8 cellular contexts compared by ENCODE assay signal in the genomic region with DNA sequence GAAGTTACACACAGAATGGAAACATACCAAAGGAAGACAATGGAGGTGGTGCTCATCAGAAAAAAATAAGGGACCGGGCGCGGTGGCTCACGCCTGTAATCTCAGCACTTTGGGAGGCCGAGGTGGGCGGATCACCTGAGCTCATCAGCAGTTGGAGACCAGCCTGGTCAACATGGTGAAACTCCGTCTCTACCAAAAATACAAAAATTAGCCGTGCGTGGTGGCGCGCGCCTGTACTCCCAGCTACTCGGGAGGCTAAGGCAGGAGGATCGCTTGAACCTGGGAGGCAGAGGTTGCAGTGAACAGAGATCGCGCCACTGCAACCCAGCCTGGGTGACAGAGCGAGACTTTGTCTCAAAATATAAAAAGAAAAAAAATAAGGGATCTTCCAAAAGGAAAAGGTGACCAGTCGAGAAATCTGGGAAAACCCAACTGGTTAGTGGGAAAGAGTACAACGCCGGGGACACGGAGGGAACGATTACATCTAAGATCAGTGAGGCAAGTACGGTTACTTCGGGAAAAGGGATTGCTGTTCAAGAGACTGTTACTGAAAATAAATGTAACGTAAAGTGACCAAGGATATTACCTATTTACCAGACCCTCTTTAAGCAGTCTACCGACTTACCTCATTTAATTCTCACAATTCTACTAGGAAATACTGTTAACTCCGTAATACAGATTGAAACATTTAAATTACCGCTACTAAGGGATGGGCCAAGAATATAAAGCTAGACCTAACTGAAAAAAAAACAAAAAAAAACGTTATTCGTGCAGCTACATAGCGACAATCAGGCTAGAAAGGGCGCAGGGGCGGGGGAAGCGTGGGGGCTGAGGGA. TPM values are rescaled to one million over a fixed set of nuclear protein-coding genes. Genes with fewer than 3 reads are reported as not detected.
A peak's percentile ranks its signal among the peaks of the same experiment; 100 is the strongest.
DNase-seq lines count a peak whose midpoint lies in the region; ATAC-seq lines count a peak whose summit lies in the region.

No MANE protein-coding gene starts in this region.

- H3K27me3 ChIP-seq in iPS-20b (ENCODE audit: insufficient read depth, low read length) = no peaks in the 10 kb centered on the region

- peak overlapping the region; percentile 99 for H3K4me3 ChIP-seq in iPS-20b (ENCODE audit: low read length)

- H3K4me1 Mint-ChIP-seq in activated T-cell treated with anti-CD3 and anti-CD28 coated beads, Interleukin-2, amount 50 U/mL, for 4 hours (ENCODE audit: low read depth) = peaks cover 30% of the 10 kb centered on the region
- H3K4me1 Mint-ChIP-seq in activated naive CD4-positive, alpha-beta T cell treated with anti-CD3 and anti-CD28 coated beads, Interleukin-2, amount 50 U/mL, for 24 hours = peaks cover 29% of the 10 kb centered on the region
- H3K4me1 Mint-ChIP-seq in stimulated activated naive CD8-positive, alpha-beta T cell treated with anti-CD3 and anti-CD28 coated beads, Interleukin-15, amount 100 ng/mL, for 72 hours = peaks cover 39% of the 10 kb centered on the region

- peaks cover 34% of the 10 kb centered on the region for H3K36me3 Mint-ChIP-seq in activated T-cell treated with anti-CD3 and anti-CD28 coated beads, Interleukin-2, amount 50 U/mL, for 4 hours (ENCODE audit: insufficient read depth)
- peaks cover 26% of the 10 kb centered on the region for H3K36me3 Mint-ChIP-seq in activated naive CD4-positive, alpha-beta T cell treated with anti-CD3 and anti-CD28 coated beads, Interleukin-2, amount 50 U/mL, for 24 hours

- no peaks in the 10 kb centered on the region for H3K9me3 ChIP-seq in iPS-20b (ENCODE audit: insufficient read depth, low read depth, low read length)

- H3K27ac Mint-ChIP-seq in activated naive CD4-positive, alpha-beta T cell treated with anti-CD3 and anti-CD28 coated beads, Interleukin-2, amount 50 U/mL, for 24 hours = peak overlapping the region; percentile 97
- H3K27ac Mint-ChIP-seq in stimulated activated naive CD8-positive, alpha-beta T cell treated with anti-CD3 and anti-CD28 coated beads, Interleukin-15, amount 100 ng/mL, for 72 hours = peak overlapping the region; percentile 94 to 97

- peak overlapping the region; percentile 100 for H3K4me3 Mint-ChIP-seq in activated T-cell treated with anti-CD3 and anti-CD28 coated beads, Interleukin-2, amount 50 U/mL, for 4 hours
- H3K4me3 Mint-ChIP-seq in activated naive CD4-positive, alpha-beta T cell treated with anti-CD3 and anti-CD28 coated beads, Interleukin-2, amount 50 U/mL, for 24 hours = peak overlapping the region; percentile 97
- peak overlapping the region; percentile 96 to 98 for H3K4me3 Mint-ChIP-seq in stimulated activated naive CD8-positive, alpha-beta T cell treated with anti-CD3 and anti-CD28 coated beads, Interleukin-15, amount 100 ng/mL, for 72 hours

- ATAC-seq in activated T-cell treated with anti-CD3 and anti-CD28 coated beads, Interleukin-2, amount 50 U/mL, for 4 hours = peak in 1 of 2 donors; percentile 1
- ATAC-seq in stimulated activated naive CD8-positive, alpha-beta T cell treated with anti-CD3 and anti-CD28 coated beads, Interleukin-15, amount 100 ng/mL, for 72 hours = no peak

- no peaks in the 10 kb centered on the region for H3K27me3 Mint-ChIP-seq in activated T-cell treated with anti-CD3 and anti-CD28 coated beads, Interleukin-2, amount 50 U/mL, for 4 hours (ENCODE audit: low read depth)
- H3K27me3 Mint-ChIP-seq in activated naive CD4-positive, alpha-beta T cell treated with anti-CD3 and anti-CD28 coated beads, Interleukin-2, amount 50 U/mL, for 24 hours = no peaks in the 10 kb centered on the region
- H3K27me3 Mint-ChIP-seq in stimulated activated naive CD8-positive, alpha-beta T cell treated with anti-CD3 and anti-CD28 coated beads, Interleukin-15, amount 100 ng/mL, for 72 hours = no peaks in the 10 kb centered on the region

- peak overlapping the region; percentile 97 for H3K9ac ChIP-seq in iPS-20b (ENCODE audit: low read depth, low read length)

- H3K27ac ChIP-seq in iPS-20b (ENCODE audit: low read length) = peak overlapping the region; percentile 63

- no peak for DNase-seq in activated T-cell treated with anti-CD3 and anti-CD28 coated beads, Interleukin-2, amount 50 U/mL, for 4 hours
- DNase-seq in activated T-cell treated with anti-CD3 and anti-CD28 coated beads, Interleukin-2, amount 50 U/mL, for 1 hour = no peak
- DNase-seq in stimulated activated naive CD8-positive, alpha-beta T cell treated with anti-CD3 and anti-CD28 coated beads, Interleukin-15, amount 100 ng/mL, for 72 hours = no peak
- DNase-seq in effector CD4-positive, alpha-beta T cell = no peak
- DNase-seq in D341Med (ENCODE audit: low spot score) (no peak), NAMALWA (ENCODE audit: low spot score) (no peak)

- no peaks in the 10 kb centered on the region for H3K9me3 Mint-ChIP-seq in activated T-cell treated with anti-CD3 and anti-CD28 coated beads, Interleukin-2, amount 50 U/mL, for 4 hours
- H3K9me3 Mint-ChIP-seq in activated naive CD4-positive, alpha-beta T cell treated with anti-CD3 and anti-CD28 coated beads, Interleukin-2, amount 50 U/mL, for 24 hours = no peaks in the 10 kb centered on the region
- no peaks in the 10 kb centered on the region for H3K9me3 Mint-ChIP-seq in stimulated activated naive CD8-positive, alpha-beta T cell treated with anti-CD3 and anti-CD28 coated beads, Interleukin-15, amount 100 ng/mL, for 72 hours

- peaks cover 39% of the 10 kb centered on the region for H3K36me3 ChIP-seq in iPS-20b (ENCODE audit: insufficient read depth, low read depth, low read length)

- H3K4me1 ChIP-seq in iPS-20b (ENCODE audit: insufficient read depth, low read length) = no peaks in the 10 kb centered on the region

RNA-seq across cellular contexts. Expression of a gene that starts 0.8 kb away (rescaled TPM):
- total RNA-seq in activated T-cell treated with anti-CD3 and anti-CD28 coated beads, Interleukin-2, amount 50 U/mL, for 4 hours = 100 to 1,000 TPM; 694 to 815 (median 725) TPM

RNA-seq across cellular contexts. Expression of a gene that starts 1.1 kb away (rescaled TPM):
- under 1 TPM in 2 of 3 donors, not detected in 1; 0.37 to 0.43 TPM for total RNA-seq in activated T-cell treated with anti-CD3 and anti-CD28 coated beads, Interleukin-2, amount 50 U/mL, for 4 hours

RNA-seq across cellular contexts. Expression of a gene that starts 31.7 kb away (rescaled TPM):
- not detected for total RNA-seq in activated T-cell treated with anti-CD3 and anti-CD28 coated beads, Interleukin-2, amount 50 U/mL, for 4 hours

RNA-seq across cellular contexts. Expression of a gene that starts 38.2 kb away (rescaled TPM):
- total RNA-seq in activated T-cell treated with anti-CD3 and anti-CD28 coated beads, Interleukin-2, amount 50 U/mL, for 4 hours = under 1 TPM in 1 of 3 donors, not detected in 2; 0.42 TPM

RNA-seq across cellular contexts. Expression of a gene that starts 41.8 kb away (rescaled TPM):
- 10 to 100 TPM; 12.6 to 15.8 (median 13.2) TPM for total RNA-seq in activated T-cell treated with anti-CD3 and anti-CD28 coated beads, Interleukin-2, amount 50 U/mL, for 4 hours
